2 cellular contexts compared by ENCODE assay signal in the genomic region with DNA sequence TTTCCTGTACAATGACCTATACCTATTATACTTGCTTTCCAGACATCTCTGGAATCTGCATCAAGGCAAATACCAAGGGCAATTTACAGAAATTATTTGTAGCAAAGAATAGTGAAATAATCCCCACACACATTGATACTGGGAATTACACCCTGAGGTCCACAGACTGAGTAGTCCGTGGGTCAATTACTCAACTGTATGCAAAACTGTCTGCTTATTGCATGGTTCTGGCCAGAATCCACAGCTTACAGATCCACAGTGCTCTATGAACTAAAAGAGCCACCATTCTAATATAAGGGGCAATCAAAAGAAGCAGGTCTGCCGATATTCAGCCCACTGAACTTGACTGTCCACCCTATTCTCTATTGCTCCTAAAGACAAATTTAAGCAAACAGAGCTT.
TF ChIP-seq lines count a peak whose summit lies in the region.

No MANE protein-coding gene starts in this region.

TF ChIP-seq in GM23338, 12 proteins besides CTCF, POLR2A, EP300 and RAD21 (continues in another document):
- TF ChIP-seq ZNF331 (CRISPR knock-in tag; IDR thresholded peaks at IDR 0.05; ENCODE audit: low read depth) (no peak), NANOG (IDR thresholded peaks at IDR 0.05; ENCODE audit: borderline replicate concordance) (no peak), ZNF114 (CRISPR knock-in tag; IDR thresholded peaks at IDR 0.05) (no peak), CREB1 (CRISPR knock-in tag; IDR thresholded peaks at IDR 0.05; ENCODE audit: low read depth) (no peak), JUNB (IDR thresholded peaks at IDR 0.05; ENCODE audit: unreplicated experiment) (no peak), EZH2 (IDR thresholded peaks at IDR 0.05; ENCODE audit: low read depth, unreplicated experiment) (no peak), REST (IDR thresholded peaks at IDR 0.05; ENCODE audit: unreplicated experiment) (no peak), EZH2phosphoT487 (IDR thresholded peaks at IDR 0.05; ENCODE audit: unreplicated experiment) (no peak), STAT1 (IDR thresholded peaks at IDR 0.05; ENCODE audit: unreplicated experiment) (no peak)
- TF ChIP-seq, protein P1, sequence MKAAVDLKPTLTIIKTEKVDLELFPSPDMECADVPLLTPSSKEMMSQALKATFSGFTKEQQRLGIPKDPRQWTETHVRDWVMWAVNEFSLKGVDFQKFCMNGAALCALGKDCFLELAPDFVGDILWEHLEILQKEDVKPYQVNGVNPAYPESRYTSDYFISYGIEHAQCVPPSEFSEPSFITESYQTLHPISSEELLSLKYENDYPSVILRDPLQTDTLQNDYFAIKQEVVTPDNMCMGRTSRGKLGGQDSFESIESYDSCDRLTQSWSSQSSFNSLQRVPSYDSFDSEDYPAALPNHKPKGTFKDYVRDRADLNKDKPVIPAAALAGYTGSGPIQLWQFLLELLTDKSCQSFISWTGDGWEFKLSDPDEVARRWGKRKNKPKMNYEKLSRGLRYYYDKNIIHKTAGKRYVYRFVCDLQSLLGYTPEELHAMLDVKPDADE (IDR thresholded peaks at IDR 0.05), result no peak

TF ChIP-seq in GM12878, 131 proteins besides CTCF, POLR2A, EP300 and RAD21:
- no peak for TF ChIP-seq HCFC1 (IDR thresholded peaks at IDR 0.05; ENCODE audit: low read length)
